ENCODE assay signal across 30 cellular contexts in genomic region chr5:98713027-98713426, GRCh38.
A peak's percentile ranks its signal among the peaks of the same experiment; 100 is the strongest.
DNase-seq lines count a peak whose midpoint lies in the region; ATAC-seq and TF ChIP-seq lines count a peak whose summit lies in the region.
"Had no signal": no experiment of that assay in that cellular context is flagged by ENCODE, and none has a peak within 500 bp of the region (broad histone marks: within the 10 kb centered on the region; RNA-seq: fewer than 3 reads in every experiment).

No MANE protein-coding gene starts in this region.

- ATAC-seq in GM19452 (IDR thresholded peaks at IDR 0.05; ENCODE audit: unreplicated experiment) (no peak), GM21576 (IDR thresholded peaks at IDR 0.05; ENCODE audit: unreplicated experiment) (no peak), mucosa of descending colon (no peak), HG03175 (IDR thresholded peaks at IDR 0.05; ENCODE audit: unreplicated experiment) (no peak)
- ATAC-seq: gastroesophageal sphincter; naive thymus-derived CD8-positive, alpha-beta T cell; stimulated activated memory B cell treated with anti-CD40 and anti-IgM and Interleukin-4, amounts not matched to agents 10 μg/mL and 1 μg/mL and 100 μg/mL, for 72 hours had no signal

- H3K4me3 ChIP-seq in AG10803 (ENCODE audit: low read length) (no peak overlapping the region), mucosa of descending colon (no peak overlapping the region)
- H3K4me3 ChIP-seq: cardiac muscle cell, gastroesophageal sphincter, left ventricle myocardium inferior, ovary, Peyer's patch, SJSA1, spleen, suprapubic skin had no signal

- intact Hi-C loops in mucosa of descending colon (cut with DNase I, micrococcal nuclease), result no loop called here

- peak; percentile 69 for DNase-seq in AG10803 (ENCODE audit: low read depth)
- DNase-seq in RKO (ENCODE audit: low spot score), result peak; percentile 17
- peak; percentile 43 for DNase-seq in dedifferentiated amniotic fluid mesenchymal stem cell (ENCODE audit: extremely low spot score)
- DNase-seq in non-pigmented ciliary epithelial cell (ENCODE audit: low read depth), result peak; percentile 41
- DNase-seq in mucosa of descending colon, result no peak
- DNase-seq: ACHN; activated CD4-positive, alpha-beta memory T cell treated with anti-CD3 and anti-CD28 coated beads, Interleukin-2, amount 10 ng/mL, durations not matched to agents 7 days and 5 days; activated CD4-positive, CD25-positive, alpha-beta regulatory T cell treated with anti-CD3 and anti-CD28 coated beads, Interleukin-2, amount 50 U/mL, for 72 hours; activated gamma-delta T cell treated with Interleukin-2 at 50 U/mL for 16 hours; activated T-cell treated with anti-CD3 and anti-CD28 coated beads for 4 hours; CD4-positive, CD25-positive, alpha-beta regulatory T cell; GOT3; hippocampal formation; immature natural killer cell; left ventricle myocardium inferior; naive thymus-derived CD8-positive, alpha-beta T cell; NCI-H1436 treated with DMSO at 0.1 percent for 48 hours; NCI-H526; ovary; Peyer's patch; spleen; stimulated activated CD4-positive, alpha-beta T cell treated with anti-CD3 and anti-CD28 coated beads, Interleukin-2, amount 100 ng/mL, for 48 hours had no signal

- H3K9me3 ChIP-seq in mucosa of descending colon, result no peaks in the 10 kb centered on the region
- H3K9me3 ChIP-seq: gastroesophageal sphincter, ovary, Peyer's patch, SJSA1, spleen, suprapubic skin had no signal

- H3K4me1 ChIP-seq in mucosa of descending colon (ENCODE audit: low read depth), result no peaks in the 10 kb centered on the region
- H3K4me1 ChIP-seq: gastroesophageal sphincter, left ventricle myocardium inferior, Peyer's patch, SJSA1, spleen, suprapubic skin had no signal

- H3K36me3 ChIP-seq in mucosa of descending colon (ENCODE audit: low read depth), result no peaks in the 10 kb centered on the region
- H3K36me3 ChIP-seq: cardiac muscle cell, gastroesophageal sphincter, left ventricle myocardium inferior, ovary, Peyer's patch, SJSA1, spleen, suprapubic skin had no signal

- TF ChIP-seq CTCF in AG10803 (conservative IDR thresholded peaks at IDR 0.05; ENCODE audit: low read length) (no peak), mucosa of descending colon (IDR thresholded peaks at IDR 0.05) (no peak)

Comparison
In these comparisons a context has a peak if more than half of its experiments do, and no peak if none do; other contexts are left out.
1. DNase-seq: peak in AG10803 (single experiment), RKO (single experiment), dedifferentiated amniotic fluid mesenchymal stem cell (single experiment) and non-pigmented ciliary epithelial cell (single experiment); none in mucosa of descending colon (0 of 3).